In the genomic region with DNA sequence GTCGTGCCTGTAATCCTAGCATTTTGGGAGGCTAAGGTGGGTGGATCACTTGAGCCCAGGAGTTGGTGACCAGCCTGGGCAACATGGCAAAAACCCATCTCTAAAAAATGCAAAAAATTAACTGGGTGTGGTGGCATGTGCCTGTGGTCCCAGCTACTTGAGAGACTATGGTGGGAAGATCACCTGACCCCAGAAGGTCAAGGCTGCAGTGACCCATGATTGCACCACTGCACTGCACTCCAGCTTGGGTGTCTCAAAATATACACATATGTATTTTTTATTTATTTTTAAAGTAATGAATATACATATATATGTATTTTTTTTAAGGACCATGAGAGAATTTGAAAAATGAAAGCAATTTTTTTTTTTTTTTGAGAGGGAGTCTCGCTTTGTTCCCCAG, we compare ENCODE assay signal across 9 cellular contexts. TPM values are rescaled to one million over a fixed set of nuclear protein-coding genes. Genes with fewer than 3 reads are reported as not detected.
"Had no signal": no experiment of that assay in that cellular context is flagged by ENCODE, and none has a peak within 500 bp of the region (broad histone marks: within the 10 kb centered on the region; RNA-seq: fewer than 3 reads in every experiment).

No MANE protein-coding gene starts in this region.

- FAIRE-seq: HTR-8/SVneo, K562 had no signal

- ATAC-seq: K562 had no signal

- DNase-seq: IMR-90, KBM-7, KG1 had no signal

- H3K27ac ChIP-seq: HL-60 had no signal

- H3K4me3 ChIP-seq: K562 had no signal

RNA-seq across cellular contexts. Expression of gene CRYBA1, which starts 52.4 kb away (rescaled TPM):
- total RNA-seq: HT-29, HT1080, IMR-90, K562 had no signal
- polyA plus RNA-seq: IgD-negative memory B cell, IMR-90, K562 had no signal
